ENCODE assay signal across 22 cellular contexts in genomic region chr6:132314432-132314831, GRCh38.
DNase-seq lines count a peak whose midpoint lies in the region; ATAC-seq and TF ChIP-seq lines count a peak whose summit lies in the region.
"Had no signal": no experiment of that assay in that cellular context is flagged by ENCODE, and none has a peak within 500 bp of the region (broad histone marks: within the 10 kb centered on the region; RNA-seq: fewer than 3 reads in every experiment).

No MANE protein-coding gene starts in this region.

- intact Hi-C loops in Calu3 (cut with micrococcal nuclease; ENCODE audit: unreplicated experiment), result no loop called here

- H3K4me3 Mint-ChIP-seq in Calu3 (ENCODE audit: low read depth, unreplicated experiment) (no peak overlapping the region), chondrocyte (ENCODE audit: unreplicated experiment) (no peak overlapping the region)
- H3K4me3 Mint-ChIP-seq: T-helper 1 cell treated with Interleukin-12 subunit alpha and Interleukin-12 subunit beta and Interleukin-4 antibody, amounts not matched to agents 30 μg/mL and 1 μg/mL, for 36 hours; WTC11 had no signal

- H3K4me1 Mint-ChIP-seq in Calu3 (ENCODE audit: low read depth, unreplicated experiment), result peaks cover 12% of the 10 kb centered on the region
- H3K4me1 Mint-ChIP-seq in chondrocyte (ENCODE audit: low read depth), result peaks cover 10% of the 10 kb centered on the region
- H3K4me1 Mint-ChIP-seq: WTC11 had no signal

- CTCF ChIA-PET in Calu3 (lab: Charles Lee), result no interaction called here

- H3K36me3 Mint-ChIP-seq in Calu3 (ENCODE audit: insufficient read depth, unreplicated experiment), result no peaks in the 10 kb centered on the region
- peaks cover 16% of the 10 kb centered on the region for H3K36me3 Mint-ChIP-seq in chondrocyte (ENCODE audit: low read depth)

- TF ChIP-seq CTCF in Calu3 (IDR thresholded peaks at IDR 0.05; ENCODE audit: unreplicated experiment) (no peak), chondrocyte (IDR thresholded peaks at IDR 0.05) (no peak)

- no peak overlapping the region for H3K27ac Mint-ChIP-seq in Calu3 (ENCODE audit: unreplicated experiment)
- no peak overlapping the region for H3K27ac Mint-ChIP-seq in chondrocyte (ENCODE audit: unreplicated experiment)
- H3K27ac Mint-ChIP-seq: activated naive CD4-positive, alpha-beta T cell treated with anti-CD3 and anti-CD28 coated beads, Interleukin-2, amount 50 U/mL, for 72 hours; T-helper 1 cell treated with Interleukin-12 subunit alpha and Interleukin-12 subunit beta and Interleukin-4 antibody, amounts not matched to agents 30 μg/mL and 1 μg/mL, for 36 hours; WTC11 had no signal

- BruUV-seq in Calu3 (replicated peaks; lab: Mats Ljungman, UMichigan), result no TSS peak

- H3K27me3 Mint-ChIP-seq in Calu3 (ENCODE audit: unreplicated experiment), result no peaks in the 10 kb centered on the region
- H3K27me3 Mint-ChIP-seq in chondrocyte (ENCODE audit: low read depth), result no peaks in the 10 kb centered on the region

- DNase-seq in Calu3 (peak; percentile 2), chondrocyte (ENCODE audit: low spot score) (no peak)
- no peak for DNase-seq in stimulated activated CD4-positive, alpha-beta T cell treated with anti-CD3 and anti-CD28 coated beads, Interleukin-4, amount 100 ng/mL, for 1 hour
- DNase-seq: 8988T; colonic mucosa; COR-L47; H7; heart right ventricle; left lung; NCI-H1436; SJCRH30; small intestine; stimulated activated CD4-positive, alpha-beta T cell treated with anti-CD3 and anti-CD28 coated beads, Interleukin-4, amount 100 ng/mL, for 4 hours; upper lobe of right lung had no signal

- ATAC-seq in GM19395 (IDR thresholded peaks at IDR 0.05; ENCODE audit: unreplicated experiment) (peak; percentile 90), HG02840 (IDR thresholded peaks at IDR 0.05; ENCODE audit: low FRiP score, unreplicated experiment) (peak; percentile 80), HG03565 (IDR thresholded peaks at IDR 0.05; ENCODE audit: unreplicated experiment) (peak; percentile 53), HG03280 (IDR thresholded peaks at IDR 0.05; ENCODE audit: unreplicated experiment) (no peak), esophagus mucosa (no peak)
- ATAC-seq: activated naive CD4-positive, alpha-beta T cell treated with anti-CD3 and anti-CD28 coated beads, Interleukin-2, amount 50 U/mL, for 72 hours; heart right ventricle; left lung; upper lobe of right lung; WTC11 had no signal

- H3K9me3 Mint-ChIP-seq in Calu3 (ENCODE audit: low read depth, unreplicated experiment), result peaks cover 7% of the 10 kb centered on the region
- peaks cover 34% of the 10 kb centered on the region for H3K9me3 Mint-ChIP-seq in chondrocyte (ENCODE audit: low read depth)

Comparison
In these comparisons a context has a peak if more than half of its experiments do, and no peak if none do; other contexts are left out.
1. ATAC-seq: peak in GM19395 (single experiment), HG02840 (single experiment) and HG03565 (single experiment); none in HG03280 (single experiment) and esophagus mucosa (single experiment).